1 cellular context compared by ENCODE assay signal in genomic region chr11:64233913-64234839, GRCh38.
TF ChIP-seq lines count a peak whose summit lies in the region.

Gene VEGFB, plus strand, starts transcription at chr11:64234584. Its CDS starts 250 bp downstream, at chr11:64234834.

TF ChIP-seq in H1, 55 proteins besides CTCF, POLR2A, EP300 and RAD21 (continued from another document):
- TF ChIP-seq KDM4A (IDR thresholded peaks at IDR 0.05; ENCODE audit: low read depth, low read length, severe bottlenecking) (peak; percentile 63), CTBP2 (IDR thresholded peaks at IDR 0.05; ENCODE audit: borderline replicate concordance, insufficient read depth, insufficient read length, low read length) (no peak), RNF2 (IDR thresholded peaks at IDR 0.05; ENCODE audit: borderline replicate concordance, low read depth, low read length, missing control alignments, poor library complexity, severe bottlenecking) (no peak), KDM1A (IDR thresholded peaks at IDR 0.05; ENCODE audit: borderline replicate concordance, low read length) (no peak), ATF3 (IDR thresholded peaks at IDR 0.05; ENCODE audit: insufficient read depth, low read depth, low read length) (no peak), EZH2 (IDR thresholded peaks at IDR 0.05; ENCODE audit: low read depth, low read length, severe bottlenecking) (peak; percentile 3), RBBP5 (IDR thresholded peaks at IDR 0.05; ENCODE audit: borderline replicate concordance, low read depth, low read length) (no peak), FOSL1 (IDR thresholded peaks at IDR 0.05; ENCODE audit: insufficient read depth, low read depth, low read length) (no peak), KDM5A (IDR thresholded peaks at IDR 0.05; ENCODE audit: low read length) (no peak), ATF2 (IDR thresholded peaks at IDR 0.05; ENCODE audit: low read length) (no peak), RXRA (IDR thresholded peaks at IDR 0.05; ENCODE audit: insufficient read depth, low read depth, low read length) (no peak), TCF12 (IDR thresholded peaks at IDR 0.05; ENCODE audit: low read depth, low read length) (no peak), SRF (IDR thresholded peaks at IDR 0.05; ENCODE audit: low read depth, low read length) (no peak), EGR1 (IDR thresholded peaks at IDR 0.05; ENCODE audit: borderline replicate concordance, low read depth, low read length) (peak; percentile 8; the same call in 1 of the 2 replicates), CEBPB (IDR thresholded peaks at IDR 0.05; ENCODE audit: low read depth, low read length) (no peak), BCL11A (IDR thresholded peaks at IDR 0.05; ENCODE audit: low read depth in 2 of 2, low read length in 2 of 2) (no peak), TBP (IDR thresholded peaks at IDR 0.05; ENCODE audit: low read depth, low read length) (no peak), CREB1 (IDR thresholded peaks at IDR 0.05) (0 out of 2 replicates have a peak, but pooled peaks have one; percentile 6)
